ENCODE assay signal across 10 cellular contexts in the genomic region with DNA sequence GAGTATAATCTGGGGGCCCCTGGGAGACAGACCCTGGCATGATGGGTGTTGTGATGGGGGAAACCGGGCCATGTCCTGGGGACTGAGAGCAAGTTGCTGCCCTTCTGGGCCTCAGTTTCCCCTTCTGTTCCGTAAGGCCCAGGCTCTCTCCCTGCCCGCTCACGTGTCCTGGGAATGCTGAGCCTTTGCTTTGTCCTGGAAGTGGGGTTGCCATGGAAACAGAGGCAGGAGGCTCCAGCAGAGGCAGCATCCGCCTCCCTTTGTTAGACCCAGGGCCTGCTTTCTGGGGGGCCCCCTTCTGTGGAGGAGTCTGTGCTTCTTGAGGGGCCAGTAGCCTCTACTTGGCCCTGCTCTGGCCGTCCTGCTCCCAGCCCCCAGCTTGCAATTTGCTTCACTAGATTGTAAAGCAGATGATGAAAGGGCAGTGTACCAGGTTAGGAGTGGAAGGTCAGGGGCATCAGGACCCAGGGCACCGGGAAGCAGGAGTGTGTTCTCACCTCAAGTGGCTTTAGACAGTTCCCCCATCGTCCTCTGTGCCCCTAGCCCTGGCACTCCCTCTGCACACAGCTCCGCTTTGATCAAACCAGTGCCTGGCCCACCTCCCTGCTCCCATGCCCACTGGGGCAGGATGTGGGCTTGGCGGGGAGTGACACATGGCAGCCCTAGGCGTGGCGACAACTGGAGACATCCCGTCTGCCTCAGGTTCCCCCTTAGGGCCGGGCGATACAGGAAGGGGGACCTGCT.
DNase-seq lines count a peak whose midpoint lies in the region; ATAC-seq, FAIRE-seq and TF ChIP-seq lines count a peak whose summit lies in the region.
"Had no signal": no experiment of that assay in that cellular context is flagged by ENCODE, and none has a peak within 500 bp of the region (broad histone marks: within the 10 kb centered on the region; RNA-seq: fewer than 3 reads in every experiment).

No MANE protein-coding gene starts in this region.

- H3K9ac ChIP-seq in astrocyte (ENCODE audit: low read length) (peak overlapping the region; percentile 35), Karpas-422 (ENCODE audit: low read length) (no peak overlapping the region)

- peaks cover 0 to 1% (median 0%) of the 10 kb centered on the region in 8 donors for H3K9me3 Mint-ChIP-seq in CD4-positive, alpha-beta memory T cell
- H3K9me3 Mint-ChIP-seq in astrocyte (ENCODE audit: unreplicated experiment) (no peaks in the 10 kb centered on the region), natural killer cell (no peaks in the 10 kb centered on the region)

- no peaks in the 10 kb centered on the region for H3K36me3 ChIP-seq in CD4-positive, alpha-beta memory T cell (ENCODE audit: insufficient read depth, low read length)
- H3K36me3 ChIP-seq in astrocyte (ENCODE audit: insufficient read depth, low read length) (no peaks in the 10 kb centered on the region), Karpas-422 (ENCODE audit: insufficient read depth, low read length) (no peaks in the 10 kb centered on the region)
- H3K36me3 ChIP-seq: transverse colon had no signal

- peak overlapping the region; percentile 63 for H2AFZ ChIP-seq in astrocyte (ENCODE audit: low read depth, low read length)
- no peak overlapping the region for H2AFZ ChIP-seq in Karpas-422 (ENCODE audit: low read length)

- no peak for TF ChIP-seq CTCF in astrocyte (IDR thresholded peaks at IDR 0.05; ENCODE audit: insufficient read depth, low read depth, low read length)
- no peak for TF ChIP-seq CTCF in natural killer cell (IDR thresholded peaks at IDR 0.05)

- H3K9me3 ChIP-seq in CD4-positive, alpha-beta memory T cell (ENCODE audit: control insufficient read depth in 1 of 2, low read length in 2 of 2): no peaks in the 10 kb centered on the region
- H3K9me3 ChIP-seq in astrocyte (ENCODE audit: insufficient read depth, low read depth, low read length) (no peaks in the 10 kb centered on the region), Karpas-422 (ENCODE audit: low read length) (no peaks in the 10 kb centered on the region)
- H3K9me3 ChIP-seq: transverse colon had no signal

- peaks cover 23 to 74% (median 47%) of the 10 kb centered on the region in 4 donors for H3K4me1 Mint-ChIP-seq in CD4-positive, alpha-beta memory T cell
- H3K4me1 Mint-ChIP-seq in astrocyte (ENCODE audit: low read depth, unreplicated experiment) (peaks cover 9% of the 10 kb centered on the region), natural killer cell (peaks cover 6 to 31% of the 10 kb centered on the region in 2 donors)

- peak overlapping the region in 5 of 8 donors; percentile 45 to 81 (median 62) for H3K4me3 Mint-ChIP-seq in CD4-positive, alpha-beta memory T cell
- no peak overlapping the region for H3K4me3 Mint-ChIP-seq in astrocyte (ENCODE audit: unreplicated experiment)
- peak overlapping the region; percentile 35 for H3K4me3 Mint-ChIP-seq in natural killer cell

- intact Hi-C loops in CD4-positive, alpha-beta memory T cell (cut with micrococcal nuclease): loop anchor here (10.0 kb wide), 2 partner anchors 470 to 640 kb away; a partner anchor contains a TSS
- intact Hi-C loops in natural killer cell (cut with micrococcal nuclease): loop anchor here (1.0 to 5.0 kb wide), 3 partner anchors 156 to 563 kb away; a partner anchor contains a TSS

- no peak for FAIRE-seq in astrocyte (lab: Jason Lieb, UNC)

- H3K4me2 ChIP-seq in astrocyte (ENCODE audit: low read length): peak overlapping the region; percentile 71
- no peak overlapping the region for H3K4me2 ChIP-seq in Karpas-422 (ENCODE audit: low read depth, low read length, poor library complexity, severe bottlenecking)

- no peaks in the 10 kb centered on the region for H3K9me2 ChIP-seq in Karpas-422 (replicated peaks; ENCODE audit: insufficient read depth, low read length)

- peak overlapping the region in 1 of 2 donors; percentile 31 for H3K4me3 ChIP-seq in CD4-positive, alpha-beta memory T cell (ENCODE audit: low read length in 2 of 2)
- H3K4me3 ChIP-seq in astrocyte (ENCODE audit: insufficient read depth, low read depth, low read length): no peak overlapping the region
- no peak overlapping the region for H3K4me3 ChIP-seq in Karpas-422 (ENCODE audit: low read length)

- H3K4me1 ChIP-seq in CD4-positive, alpha-beta memory T cell (ENCODE audit: insufficient read depth, low read length): peaks cover 56% of the 10 kb centered on the region
- H3K4me1 ChIP-seq in astrocyte (ENCODE audit: insufficient read depth, low read length) (peaks cover 9% of the 10 kb centered on the region), Karpas-422 (ENCODE audit: low read length) (no peaks in the 10 kb centered on the region)

- no peak overlapping the region for H3K27ac ChIP-seq in CD4-positive, alpha-beta memory T cell (ENCODE audit: low read depth, low read length)
- H3K27ac ChIP-seq in astrocyte (ENCODE audit: low read depth, low read length) (no peak overlapping the region), Karpas-422 (ENCODE audit: low read length) (no peak overlapping the region)
- H3K27ac ChIP-seq: transverse colon had no signal

- DNase-seq in CD4-positive, alpha-beta memory T cell: peak; percentile 44 to 74 (median 58)
- DNase-seq in T follicular helper cell (ENCODE audit: low read depth) (peak; percentile 10), astrocyte (ENCODE audit: low read depth) (no peak), natural killer cell (no peak), Karpas-422 (no peak), RPMI8226 (no peak), NCI-H1436 (lab: John Stamatoyannopoulos, UW) (no peak)
- DNase-seq: NCI-H2171 had no signal

- no peaks in the 10 kb centered on the region for H3K79me2 ChIP-seq in astrocyte (ENCODE audit: insufficient read depth, low read length)
- no peaks in the 10 kb centered on the region for H3K79me2 ChIP-seq in Karpas-422 (ENCODE audit: low read length)

- H4K20me1 ChIP-seq in astrocyte (ENCODE audit: insufficient read depth, low read length) (no peaks in the 10 kb centered on the region), Karpas-422 (ENCODE audit: insufficient read depth, low read depth, low read length) (peaks cover 4% of the 10 kb centered on the region; the same call in 1 of the 2 replicates)

- no peaks in the 10 kb centered on the region for H3K36me3 Mint-ChIP-seq in CD4-positive, alpha-beta memory T cell
- H3K36me3 Mint-ChIP-seq in astrocyte (ENCODE audit: low read depth, unreplicated experiment) (no peaks in the 10 kb centered on the region), natural killer cell (no peaks in the 10 kb centered on the region)

- H3K27me3 Mint-ChIP-seq in CD4-positive, alpha-beta memory T cell: peaks cover 3 to 5% of the 10 kb centered on the region in 2 donors
- H3K27me3 Mint-ChIP-seq in astrocyte (ENCODE audit: low read depth, unreplicated experiment) (peaks cover 57% of the 10 kb centered on the region), natural killer cell (ENCODE audit: low read depth in 2 of 2) (peaks cover 10 to 27% of the 10 kb centered on the region in 2 donors)

- CTCF ChIA-PET in CD4-positive, alpha-beta memory T cell (lab: Charles Lee; ENCODE audit: partially characterized antibody): interaction anchor here (1.7 to 24.7 kb wide), 5 partner anchors 9 to 234 kb away, joined by 7 to 996 read pairs (median 109); a partner anchor contains a TSS

- H3K27me3 ChIP-seq in CD4-positive, alpha-beta memory T cell (ENCODE audit: insufficient read depth, low read length): peaks cover 6% of the 10 kb centered on the region
- H3K27me3 ChIP-seq in astrocyte (ENCODE audit: insufficient read depth, low read length): peaks cover 8% of the 10 kb centered on the region
- no peaks in the 10 kb centered on the region for H3K27me3 ChIP-seq in Karpas-422 (ENCODE audit: low read length)

- ATAC-seq in natural killer cell (no peak), GM19455 (IDR thresholded peaks at IDR 0.05; ENCODE audit: unreplicated experiment) (no peak)

- POLR2A ChIA-PET in CD4-positive, alpha-beta memory T cell (lab: Charles Lee; ENCODE audit: partially characterized antibody): interaction anchor here (0.6 to 7.6 kb wide), 7 partner anchors 169 to 643 kb away, joined by 3 to 142 read pairs (median 6); a partner anchor contains a TSS

- H3K27ac Mint-ChIP-seq in CD4-positive, alpha-beta memory T cell: peak overlapping the region in 6 of 7 donors; percentile 82 to 94 (median 88)
- H3K27ac Mint-ChIP-seq in astrocyte (ENCODE audit: unreplicated experiment) (no peak overlapping the region), natural killer cell (no peak overlapping the region)

Comparison
In these comparisons a context has a peak if more than half of its experiments do, and no peak if none do; other contexts are left out.
1. DNase-seq: peak in CD4-positive, alpha-beta memory T cell (5 of 5) and T follicular helper cell (single experiment); none in astrocyte (single experiment), natural killer cell (single experiment), Karpas-422 (single experiment), RPMI8226 (single experiment) and NCI-H1436 (single experiment).
2. H3K27ac Mint-ChIP-seq: peak in CD4-positive, alpha-beta memory T cell (6 of 7); none in astrocyte (single experiment) and natural killer cell (0 of 2).